ENCODE assay signal across 21 cellular contexts in the genomic region with DNA sequence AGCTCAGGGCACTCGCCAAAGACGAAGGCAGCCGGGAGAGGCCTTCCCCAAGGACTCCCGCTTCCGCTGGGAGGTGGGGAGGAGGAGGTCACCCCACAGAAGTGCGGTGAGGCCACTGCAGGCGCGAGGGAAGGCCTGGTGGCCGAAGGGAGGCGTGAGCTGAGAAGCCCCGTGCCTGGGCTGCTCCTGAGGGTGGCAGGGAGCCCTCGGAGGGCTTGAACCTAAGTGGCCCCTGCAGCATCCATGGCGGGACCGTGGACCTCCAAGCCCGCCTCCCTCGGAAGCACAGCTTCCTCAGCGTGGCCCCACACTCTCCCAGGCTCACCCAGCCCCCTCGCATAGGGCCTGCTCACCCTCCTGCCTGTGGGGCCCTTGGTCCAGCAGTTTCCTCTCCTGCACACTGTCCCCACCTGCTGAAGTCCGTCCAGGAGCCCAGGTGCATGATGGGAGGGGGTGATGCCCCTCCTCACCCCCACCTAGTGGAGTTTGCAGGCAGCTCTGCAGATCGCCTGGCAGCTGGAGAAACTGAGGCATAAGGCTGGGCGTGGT. TPM values are rescaled to one million over a fixed set of nuclear protein-coding genes. Genes with fewer than 3 reads are reported as not detected.
DNase-seq lines count a peak whose midpoint lies in the region; ATAC-seq and TF ChIP-seq lines count a peak whose summit lies in the region.
"Had no signal": no experiment of that assay in that cellular context is flagged by ENCODE, and none has a peak within 500 bp of the region (broad histone marks: within the 10 kb centered on the region; RNA-seq: fewer than 3 reads in every experiment).

No MANE protein-coding gene starts in this region.

- 0 out of 2 replicates have a peak, but pooled peaks have one; percentile 12 for TF ChIP-seq CTCF in WERI-Rb-1 (IDR thresholded peaks at IDR 0.05; ENCODE audit: low read depth, low read length)
- no peak for TF ChIP-seq CTCF in type B pancreatic cell (conservative IDR thresholded peaks at IDR 0.05)
- no peak for TF ChIP-seq CTCF in foreskin fibroblast (IDR thresholded peaks at IDR 0.05; ENCODE audit: low read depth, low read length)

- H3K36me3 ChIP-seq in WERI-Rb-1, result no peaks in the 10 kb centered on the region

- TF ChIP-seq EP300 in Ishikawa (IDR thresholded peaks at IDR 0.05; ENCODE audit: borderline replicate concordance), result no peak

- H3K9me3 Mint-ChIP-seq in type B pancreatic cell, result no peaks in the 10 kb centered on the region
- H3K9me3 Mint-ChIP-seq: CD4-positive, CD25-positive, alpha-beta regulatory T cell; H9; IgD-negative memory B cell; T-cell had no signal

- H3K27ac Mint-ChIP-seq in type B pancreatic cell, result no peak overlapping the region
- H3K27ac Mint-ChIP-seq: CD4-positive, CD25-positive, alpha-beta regulatory T cell; H9; IgD-negative memory B cell; T-cell had no signal

- H3K4me3 ChIP-seq in WERI-Rb-1 (ENCODE audit: low read depth, low read length), result no peak overlapping the region
- H3K4me3 ChIP-seq in foreskin fibroblast (ENCODE audit: low read depth in 1 of 2, low read length in 2 of 2), result no peak overlapping the region
- H3K4me3 ChIP-seq: PC-9, SK-N-MC had no signal

- peak; percentile 10 for DNase-seq in NCI-H2196 (lab: John Stamatoyannopoulos, UW; ENCODE audit: unreplicated experiment)
- no peak for DNase-seq in NCI-H2196 treated with DMSO at 0.1 percent for 48 hours (lab: John Stamatoyannopoulos, UW; ENCODE audit: unreplicated experiment)
- DNase-seq in WERI-Rb-1, result no peak
- peak; percentile 67 for DNase-seq in type B pancreatic cell (ENCODE audit: extremely low spot score, unreplicated experiment)
- no peak for DNase-seq in foreskin fibroblast
- no peak for DNase-seq in activated CD4-positive, alpha-beta T cell treated with anti-CD3 and anti-CD28 coated beads for 1 hour
- DNase-seq: Caco-2; CD4-positive, CD25-positive, alpha-beta regulatory T cell; DMS79; H9; NCI-H1092; NCI-H2107; NCI-H748 treated with DMSO at 0.1 percent for 48 hours; T-cell; T1000 had no signal

- H3K4me1 Mint-ChIP-seq in type B pancreatic cell (ENCODE audit: unreplicated experiment), result no peaks in the 10 kb centered on the region
- H3K4me1 Mint-ChIP-seq: CD4-positive, CD25-positive, alpha-beta regulatory T cell; IgD-negative memory B cell; T-cell had no signal

- H3K27me3 Mint-ChIP-seq in type B pancreatic cell, result no peaks in the 10 kb centered on the region
- H3K27me3 Mint-ChIP-seq: CD4-positive, CD25-positive, alpha-beta regulatory T cell had no signal

- no peak overlapping the region for H3K4me3 Mint-ChIP-seq in type B pancreatic cell
- H3K4me3 Mint-ChIP-seq: CD4-positive, CD25-positive, alpha-beta regulatory T cell; H9; IgD-negative memory B cell; T-cell had no signal

- no peak for TF ChIP-seq RAD21 in Ishikawa (IDR thresholded peaks at IDR 0.05; ENCODE audit: low read depth)

- no peak for ATAC-seq in GM19397 (IDR thresholded peaks at IDR 0.05; ENCODE audit: unreplicated experiment)
- ATAC-seq: Right ventricle myocardium inferior, T-cell had no signal

- H3K9me3 ChIP-seq in WERI-Rb-1 (ENCODE audit: severe bottlenecking), result no peaks in the 10 kb centered on the region
- H3K9me3 ChIP-seq: Caco-2 had no signal

- H3K27me3 ChIP-seq in WERI-Rb-1 (ENCODE audit: insufficient read depth, low read depth, severe bottlenecking), result no peaks in the 10 kb centered on the region

- peak overlapping the region; percentile 51 for H3K27ac ChIP-seq in WERI-Rb-1
- H3K27ac ChIP-seq: PC-9, SK-N-MC had no signal

- no peaks in the 10 kb centered on the region for H3K36me3 Mint-ChIP-seq in type B pancreatic cell
- H3K36me3 Mint-ChIP-seq: CD4-positive, CD25-positive, alpha-beta regulatory T cell; IgD-negative memory B cell; T-cell had no signal

TF ChIP-seq in Ishikawa, 13 proteins besides CTCF, POLR2A, EP300 and RAD21:
- TF ChIP-seq TAF1 (IDR thresholded peaks at IDR 0.05; ENCODE audit: low read depth) (no peak), CREB1 (IDR thresholded peaks at IDR 0.05; ENCODE audit: low read depth) (no peak), USF1 (IDR thresholded peaks at IDR 0.05) (no peak), EGR1 (IDR thresholded peaks at IDR 0.05) (no peak)
- TF ChIP-seq, protein P1, sequence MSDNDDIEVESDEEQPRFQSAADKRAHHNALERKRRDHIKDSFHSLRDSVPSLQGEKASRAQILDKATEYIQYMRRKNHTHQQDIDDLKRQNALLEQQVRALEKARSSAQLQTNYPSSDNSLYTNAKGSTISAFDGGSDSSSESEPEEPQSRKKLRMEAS (IDR thresholded peaks at IDR 0.05), result peak; percentile 11; the same call in 1 of the 2 replicates
TF ChIP-seq in Ishikawa: peak in this region for 1.

RNA-seq across cellular contexts. Expression of gene EFNA2, which starts 25.9 kb away (rescaled TPM):
- 5.1 and 17.6 TPM in 2 replicates for total RNA-seq in type B pancreatic cell (ENCODE audit: low replicate concordance)
- total RNA-seq: CD4-positive, CD25-positive, alpha-beta regulatory T cell; PC-9; Right ventricle myocardium inferior had no signal

RNA-seq across cellular contexts. Expression of gene FAM174C, which starts 36.3 kb away (rescaled TPM):
- total RNA-seq in type B pancreatic cell (ENCODE audit: low replicate concordance), result 30.6 and 36.4 TPM in 2 replicates

RNA-seq across cellular contexts. Expression of gene CIRBP, which starts 42.5 kb away (rescaled TPM):
- 316 and 421 TPM in 2 replicates for total RNA-seq in type B pancreatic cell (ENCODE audit: low replicate concordance)

Comparison
In these comparisons a context has a peak if more than half of its experiments do, and no peak if none do; other contexts are left out.
1. DNase-seq: peak in NCI-H2196 (single experiment) and type B pancreatic cell (single experiment); none in NCI-H2196 treated with DMSO at 0.1 percent for 48 hours (single experiment), WERI-Rb-1 (single experiment), foreskin fibroblast (0 of 2) and activated CD4-positive, alpha-beta T cell treated with anti-CD3 and anti-CD28 coated beads for 1 hour (single experiment).